ENCODE assay signal across 8 cellular contexts in the genomic region with DNA sequence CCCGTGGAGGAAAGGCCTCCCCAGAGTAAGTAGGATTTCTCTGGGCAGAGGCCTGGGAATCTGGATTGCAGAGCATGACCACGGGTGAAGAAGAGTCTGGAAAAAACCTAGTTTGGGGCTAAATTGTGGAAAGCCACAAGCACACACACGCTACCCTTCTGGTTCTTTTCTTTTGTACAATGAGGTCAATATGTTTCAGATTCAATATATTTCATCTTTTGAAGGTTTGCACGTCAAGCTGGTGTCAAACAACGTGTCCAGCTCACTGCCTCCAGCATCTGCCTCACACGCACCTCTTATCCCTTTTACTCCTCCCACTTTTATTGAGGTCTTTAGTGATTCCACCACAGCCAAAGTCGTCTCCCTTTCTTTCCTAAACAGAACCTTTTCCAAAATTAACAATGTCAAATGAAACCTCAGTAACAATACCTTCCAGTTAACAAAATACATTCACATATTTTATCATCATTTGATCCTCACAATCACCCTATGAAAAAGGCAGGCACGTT. TPM values are rescaled to one million over a fixed set of nuclear protein-coding genes. Genes with fewer than 3 reads are reported as not detected.
DNase-seq lines count a peak whose midpoint lies in the region; ATAC-seq and TF ChIP-seq lines count a peak whose summit lies in the region.
"Had no signal": no experiment of that assay in that cellular context is flagged by ENCODE, and none has a peak within 500 bp of the region (broad histone marks: within the 10 kb centered on the region; RNA-seq: fewer than 3 reads in every experiment).

No MANE protein-coding gene starts in this region.

- no peaks in the 10 kb centered on the region for H3K36me3 Mint-ChIP-seq in naive B cell
- H3K36me3 Mint-ChIP-seq: activated naive CD4-positive, alpha-beta T cell treated with anti-CD3 and anti-CD28 coated beads, Interleukin-2, amount 50 U/mL, for 72 hours had no signal

- peak overlapping the region; percentile 40 to 85 for H3K4me3 ChIP-seq in cardiac fibroblast (replicated peaks in 1 of 2; ENCODE audit: low read depth in 2 of 2, low read length in 2 of 2)

- H3K27me3 Mint-ChIP-seq in naive B cell: no peaks in the 10 kb centered on the region

- H3K9me3 Mint-ChIP-seq in naive B cell: peaks cover 0 to 4% (median 0%) of the 10 kb centered on the region in 7 donors

- peak overlapping the region; percentile 74 to 96 (median 88) for H3K4me3 Mint-ChIP-seq in naive B cell

- ATAC-seq in GM18870 (IDR thresholded peaks at IDR 0.05; ENCODE audit: unreplicated experiment) (peak; percentile 20), HG03442 (IDR thresholded peaks at IDR 0.05; ENCODE audit: unreplicated experiment) (peak; percentile 7), naive B cell (ENCODE audit: low read depth in 2 of 2) (no peak)

- H3K27ac Mint-ChIP-seq in naive B cell: peak overlapping the region; percentile 37 to 95 (median 76)

- TF ChIP-seq CTCF in cardiac fibroblast (IDR thresholded peaks at IDR 0.05; ENCODE audit: low read depth, low read length): no peak

- DNase-seq in cardiac fibroblast (ENCODE audit: low read depth in 2 of 2) (no peak), naive B cell (no peak), dermis blood vessel endothelial cell (no peak), NCI-H748 (lab: John Stamatoyannopoulos, UW; ENCODE audit: unreplicated experiment) (no peak), NCI-H1417 treated with DMSO at 0.1 percent for 48 hours (lab: John Stamatoyannopoulos, UW) (no peak)

- peaks cover 22 to 37% (median 30%) of the 10 kb centered on the region in 3 donors for H3K4me1 Mint-ChIP-seq in naive B cell

RNA-seq across cellular contexts. Expression of gene EPB41L2, which starts 0.8 kb away (rescaled TPM):
- 10 to 100 TPM; 10.9 to 51.1 (median 34.0) TPM for polyA plus RNA-seq in naive B cell (ENCODE audit: low read depth in 6 of 6)
- 94.4 and 200 TPM in 2 replicates for total RNA-seq in dermis blood vessel endothelial cell

Comparison
In these comparisons a context has a peak if more than half of its experiments do, and no peak if none do; other contexts are left out.
1. ATAC-seq: peak in GM18870 (single experiment) and HG03442 (single experiment); none in naive B cell (0 of 2).